In the genomic region with DNA sequence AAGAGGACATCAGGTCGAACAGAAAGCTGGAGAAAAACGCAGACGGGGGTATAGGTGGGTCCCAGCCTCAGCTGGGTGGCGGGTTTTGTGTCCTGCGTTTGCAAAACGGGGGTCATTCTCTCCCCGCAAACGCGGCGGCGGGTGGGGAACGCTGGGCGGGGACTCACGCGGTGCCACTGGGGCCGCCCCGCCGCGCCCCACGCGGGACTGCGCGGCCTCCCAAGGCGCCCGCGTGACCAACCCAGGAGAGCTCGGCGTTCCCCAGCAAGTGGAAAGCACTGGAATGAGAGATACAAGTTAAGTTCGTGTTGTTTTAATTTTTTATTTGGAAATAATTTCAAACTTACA, we compare ENCODE assay signal across 10 cellular contexts. TPM values are rescaled to one million over a fixed set of nuclear protein-coding genes. Genes with fewer than 3 reads are reported as not detected.
A peak's percentile ranks its signal among the peaks of the same experiment; 100 is the strongest.
DNase-seq lines count a peak whose midpoint lies in the region; ATAC-seq and TF ChIP-seq lines count a peak whose summit lies in the region.
"Had no signal": no experiment of that assay in that cellular context is flagged by ENCODE, and none has a peak within 500 bp of the region (broad histone marks: within the 10 kb centered on the region; RNA-seq: fewer than 3 reads in every experiment).

No MANE protein-coding gene starts in this region.

- H3K4me3 ChIP-seq in A673 (ENCODE audit: low read depth, low read length, poor library complexity, severe bottlenecking) (peak overlapping the region; percentile 30), HUES64 (ENCODE audit: low read length) (peak overlapping the region; percentile 40), right atrium auricular region (peak overlapping the region; percentile 64 to 78), parathyroid adenoma (ENCODE audit: low read depth, low read length) (peak overlapping the region; percentile 20)
- H3K4me3 ChIP-seq: K562 had no signal

- POLR2A ChIA-PET in A673 (lab: Charles Lee; ENCODE audit: low non-redundant PET): no interaction called here

- H3K4me1 ChIP-seq in A673 (ENCODE audit: insufficient read depth, low read length, poor library complexity, severe bottlenecking): no peaks in the 10 kb centered on the region
- H3K4me1 ChIP-seq in HUES64 (ENCODE audit: insufficient read depth, low read length): peaks cover 21% of the 10 kb centered on the region
- H3K4me1 ChIP-seq in right atrium auricular region: peaks cover 0 to 33% of the 10 kb centered on the region in 2 donors
- H3K4me1 ChIP-seq in parathyroid adenoma: no peaks in the 10 kb centered on the region

- ATAC-seq in HG02759 (IDR thresholded peaks at IDR 0.05; ENCODE audit: unreplicated experiment) (no peak), HG03025 (IDR thresholded peaks at IDR 0.05; ENCODE audit: low FRiP score, unreplicated experiment) (no peak), left colon (no peak)
- ATAC-seq: K562 had no signal

- H3K27ac ChIP-seq in A673 (ENCODE audit: low read depth, low read length, poor library complexity, severe bottlenecking) (no peak overlapping the region), HUES64 (ENCODE audit: low read depth, low read length) (no peak overlapping the region), right atrium auricular region (peak overlapping the region in 1 of 2 donors; percentile 51), parathyroid adenoma (no peak overlapping the region)

- TF ChIP-seq CTCF in A673 (conservative IDR thresholded peaks at IDR 0.05; ENCODE audit: low read depth, low read length) (no peak), right atrium auricular region (IDR thresholded peaks at IDR 0.05) (no peak), parathyroid adenoma (IDR thresholded peaks at IDR 0.05) (no peak)

- intact Hi-C loops in A673 (cut with micrococcal nuclease; ENCODE audit: unreplicated experiment): no loop called here
- intact Hi-C loops in left colon (cut with DNase I, micrococcal nuclease): no loop called here

- no peaks in the 10 kb centered on the region for H3K9me3 ChIP-seq in A673 (ENCODE audit: low read depth, low read length, poor library complexity, severe bottlenecking)
- H3K9me3 ChIP-seq in HUES64 (ENCODE audit: insufficient read depth, low read depth, low read length): peaks cover 28% of the 10 kb centered on the region; the same call in 1 of the 2 replicates
- H3K9me3 ChIP-seq in right atrium auricular region: no peaks in the 10 kb centered on the region
- H3K9me3 ChIP-seq in parathyroid adenoma (ENCODE audit: control insufficient read depth, low read length): no peaks in the 10 kb centered on the region

- H3K79me2 ChIP-seq in parathyroid adenoma: no peaks in the 10 kb centered on the region

- CTCF ChIA-PET in A673 (lab: Charles Lee): no interaction called here

- no TSS peak for BruUV-seq in A673 (replicated peaks; lab: Mats Ljungman, UMichigan)

- H3K4me2 ChIP-seq in parathyroid adenoma (ENCODE audit: low read length): peak overlapping the region; percentile 69

- H2AFZ ChIP-seq in parathyroid adenoma: peak overlapping the region; percentile 69

- H3K9ac ChIP-seq in HUES64 (ENCODE audit: low read depth, low read length) (no peak overlapping the region), parathyroid adenoma (no peak overlapping the region)

- WGBS in HUES64: 60% methylated on average over 28 of the region's 29 CpGs

- DNase-seq in A673 (ENCODE audit: low spot score) (no peak), right atrium auricular region (ENCODE audit: low spot score) (no peak), ecto neural progenitor cell (ENCODE audit: low spot score) (no peak), left colon (no peak)
- DNase-seq: foreskin melanocyte had no signal

- H3K36me3 ChIP-seq in A673 (ENCODE audit: insufficient read depth, low read length, poor library complexity, severe bottlenecking) (no peaks in the 10 kb centered on the region), HUES64 (ENCODE audit: insufficient read depth, low read length) (no peaks in the 10 kb centered on the region), right atrium auricular region (no peaks in the 10 kb centered on the region), parathyroid adenoma (ENCODE audit: control insufficient read depth, insufficient read depth, low read length) (no peaks in the 10 kb centered on the region)

- H3K27me3 ChIP-seq in A673 (replicated peaks; ENCODE audit: insufficient read depth, low read depth, low read length, poor library complexity) (peaks cover 86% of the 10 kb centered on the region), HUES64 (ENCODE audit: insufficient read depth, low read length) (peaks cover 48% of the 10 kb centered on the region), right atrium auricular region (no peaks in the 10 kb centered on the region), parathyroid adenoma (ENCODE audit: control insufficient read depth, insufficient read depth, low read length) (peaks cover 3% of the 10 kb centered on the region)

RNA-seq across cellular contexts. Expression of a gene that starts 0.9 kb away (rescaled TPM):
- total RNA-seq in A673 (2021) (not detected in 2 replicates), right atrium auricular region (10 to 100 TPM in 1 of 2 donors, 1 to 10 TPM in 1; 3.8 to 13.4 TPM), left colon (1 to 10 TPM in 1 of 2 donors, under 1 TPM in 1; 0.55 to 1.6 TPM)
- 0.60 TPM for polyA plus RNA-seq in HUES64 (2013, experiment 1 of 2)
- polyA plus RNA-seq in HUES64 (2013, experiment 2 of 2): 0.57 TPM
- polyA plus RNA-seq: K562 had no signal

Comparison
In these comparisons a context has a peak if more than half of its experiments do, and no peak if none do; other contexts are left out.
1. H3K4me3 ChIP-seq: peak in every context shown above with its lines; median percentile 71 in right atrium auricular region; 40 in HUES64; 30 in A673; 20 in parathyroid adenoma.